Comparison of ENCODE assay signal across 24 cellular contexts in the genomic region with DNA sequence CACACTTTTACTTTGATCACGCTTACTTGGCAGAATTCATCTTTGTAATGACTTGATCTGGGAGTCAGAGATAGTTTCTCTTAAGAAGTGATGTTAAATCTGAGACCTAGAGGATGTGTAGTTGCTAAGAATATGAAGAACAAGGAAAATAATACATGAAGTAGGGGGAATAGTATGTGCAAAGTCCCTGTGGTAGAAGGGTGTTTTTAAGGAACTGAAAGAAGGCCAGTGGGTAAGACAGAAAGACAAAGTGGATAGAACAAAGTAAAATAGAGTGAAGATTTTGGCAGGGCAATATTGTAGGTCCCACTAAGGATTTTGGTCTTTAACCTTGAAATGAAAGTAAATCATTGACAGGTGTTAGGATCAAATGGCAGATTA.
"Had no signal": no experiment of that assay in that cellular context is flagged by ENCODE, and none has a peak within 500 bp of the region (broad histone marks: within the 10 kb centered on the region; RNA-seq: fewer than 3 reads in every experiment).

No MANE protein-coding gene starts in this region.

- H3K27ac Mint-ChIP-seq: activated B cell treated with CpG ODN at 0.5 μM for 24 hours; activated naive CD8-positive, alpha-beta T cell treated with anti-CD3 and anti-CD28 coated beads, Interleukin-2, amount 10 ng/mL, durations not matched to agents 7 days and 5 days; activated T-helper 2 cell treated with anti-CD3 and anti-CD28 coated beads, Interferon-gamma antibody, Interleukin-2, Interleukin-4, amounts not matched to agents 10 μg/mL and 5 μg/mL and 100 μg/mL, durations not matched to agents 14 hours and 24 hours and 36 hours; endodermal cell; neural progenitor cell; stimulated activated naive CD8-positive, alpha-beta T cell treated with anti-CD3 and anti-CD28 coated beads, Interleukin-15, Interleukin-2, amounts not matched to agents 100 ng/mL and 50 ng/mL, for 24 hours; T-helper 1 cell treated with Interleukin-12 subunit alpha and Interleukin-12 subunit beta and Interleukin-4 antibody, amounts not matched to agents 30 μg/mL and 1 μg/mL, for 36 hours had no signal

- H3K4me1 Mint-ChIP-seq: endodermal cell had no signal

- H3K4me3 ChIP-seq: breast epithelium, colonic mucosa, heart right ventricle, neural progenitor cell, thyroid gland had no signal

- H3K9ac ChIP-seq: neural progenitor cell had no signal

- H3K4me3 Mint-ChIP-seq: activated B cell treated with CpG ODN at 0.5 μM for 24 hours; activated naive CD8-positive, alpha-beta T cell treated with anti-CD3 and anti-CD28 coated beads, Interleukin-2, amount 10 ng/mL, durations not matched to agents 7 days and 5 days; activated T-cell treated with anti-CD3 and anti-CD28 coated beads, Interleukin-2, amount 50 U/mL, for 4 hours; endodermal cell; neural progenitor cell; stimulated activated naive CD8-positive, alpha-beta T cell treated with anti-CD3 and anti-CD28 coated beads, Interleukin-15, Interleukin-2, amounts not matched to agents 100 ng/mL and 50 ng/mL, for 24 hours; T-helper 1 cell treated with Interleukin-12 subunit alpha and Interleukin-12 subunit beta and Interleukin-4 antibody, amounts not matched to agents 30 μg/mL and 1 μg/mL, for 36 hours had no signal

- DNase-seq: activated B cell treated with CpG ODN at 0.5 μM for 24 hours; activated CD4-positive, alpha-beta T cell treated with anti-CD3 and anti-CD28 coated beads for 4 hours; activated CD4-positive, alpha-beta T cell treated with anti-CD3 and anti-CD28 coated beads, Interleukin-2, amount 50 U/mL, for 48 hours; activated CD8-positive, alpha-beta memory T cell treated with anti-CD3 and anti-CD28 coated beads, Interleukin-2, amount 50 U/mL, for 48 hours; activated naive CD4-positive, alpha-beta T cell; activated naive CD8-positive, alpha-beta T cell treated with anti-CD3 and anti-CD28 coated beads, Interleukin-2, amount 10 ng/mL, durations not matched to agents 7 days and 5 days; activated T-cell treated with anti-CD3 and anti-CD28 coated beads, Interleukin-2, amount 50 U/mL, for 4 hours; amniotic stem cell; colonic mucosa; endodermal cell; heart right ventricle; islet precursor cell; left colon; mesenchymal stem cell; stimulated activated CD4-positive, alpha-beta T cell treated with anti-CD3 and anti-CD28 coated beads, Interleukin-4, amount 100 ng/mL, for 4 hours; substantia nigra; T1000; thyroid gland had no signal

- H3K36me3 ChIP-seq: breast epithelium, colonic mucosa, heart right ventricle, neural progenitor cell, thyroid gland had no signal

- H3K4me2 ChIP-seq: neural progenitor cell had no signal

- H3K9me3 ChIP-seq: breast epithelium, colonic mucosa, heart right ventricle, thyroid gland had no signal

- H3K9me3 Mint-ChIP-seq: activated T-cell treated with anti-CD3 and anti-CD28 coated beads, Interleukin-2, amount 50 U/mL, for 4 hours; stimulated activated naive CD8-positive, alpha-beta T cell treated with anti-CD3 and anti-CD28 coated beads, Interleukin-15, Interleukin-2, amounts not matched to agents 100 ng/mL and 50 ng/mL, for 24 hours had no signal

- H3K27ac ChIP-seq: breast epithelium, colonic mucosa, epithelial cell of prostate, heart right ventricle, neural progenitor cell, thyroid gland had no signal

- ATAC-seq: activated T-cell treated with anti-CD3 and anti-CD28 coated beads, Interleukin-2, amount 50 U/mL, for 4 hours; heart right ventricle; left colon had no signal

- H3K4me1 ChIP-seq: breast epithelium, colonic mucosa, neural progenitor cell, thyroid gland had no signal

- H3K27me3 ChIP-seq: breast epithelium, colonic mucosa, neural progenitor cell, thyroid gland had no signal

- H3K36me3 Mint-ChIP-seq: activated naive CD8-positive, alpha-beta T cell treated with anti-CD3 and anti-CD28 coated beads, Interleukin-2, amount 10 ng/mL, durations not matched to agents 7 days and 5 days had no signal
